In genomic region chr1:145859491-145860159, GRCh38 we compare ENCODE assay signal across 1 cellular context.
TF ChIP-seq lines count a peak whose summit lies in the region.

No MANE protein-coding gene starts in this region.

TF ChIP-seq in K562, 482 proteins besides CTCF, POLR2A, EP300 and RAD21 (continues in another document):
- TF ChIP-seq ZNF589 (CRISPR knock-in tag; IDR thresholded peaks at IDR 0.05; ENCODE audit: low read depth) (0 out of 2 replicates have a peak, but pooled peaks have one; percentile 10), ZNF609 (CRISPR knock-in tag; IDR thresholded peaks at IDR 0.05; ENCODE audit: borderline replicate concordance) (no peak), MAZ (CRISPR knock-in tag; conservative IDR thresholded peaks at IDR 0.05 in 1 of 2, IDR thresholded peaks at IDR 0.05 in 1 of 2) (peak in 1 of 2 experiments; percentile 20; a peak in 1 of 4 replicates), CTCFL (IDR thresholded peaks at IDR 0.05; ENCODE audit: borderline replicate concordance, insufficient read depth, low read depth, low read length, poor library complexity, severe bottlenecking) (no peak), SRSF7 (optimal IDR thresholded peaks at IDR 0.05; ENCODE audit: low read depth, low read length) (no peak), PML (IDR thresholded peaks at IDR 0.05; ENCODE audit: low read length) (no peak), ZNF511 (CRISPR knock-in tag; IDR thresholded peaks at IDR 0.05) (peak; percentile 37; the same call in 1 of the 2 replicates), GTF2E2 (tag; IDR thresholded peaks at IDR 0.05) (peak; percentile 33; the same call in 1 of the 2 replicates), HLTF (IDR thresholded peaks at IDR 0.05) (no peak), CXXC5 (CRISPR knock-in tag; IDR thresholded peaks at IDR 0.05) (peak; percentile 63), SUPT5H (IDR thresholded peaks at IDR 0.05) (peak; percentile 69; the same call in 1 of the 2 replicates), HDAC2 (IDR thresholded peaks at IDR 0.05) (0 out of 2 replicates have a peak, but pooled peaks have one; percentile 25), ZNF717 (CRISPR knock-in tag; IDR thresholded peaks at IDR 0.05) (no peak), CCNT2 (IDR thresholded peaks at IDR 0.05; ENCODE audit: borderline replicate concordance, extremely low read depth, insufficient read length, low read depth, low read length) (peak; percentile 77), CHAMP1 (IDR thresholded peaks at IDR 0.05) (no peak), RBFOX2 (IDR thresholded peaks at IDR 0.05; ENCODE audit: low read depth, low read length) (peak; percentile 78), HDAC1 (IDR thresholded peaks at IDR 0.05) (peak in 1 of 2 experiments; percentile 42; a peak in 1 of 4 replicates), SIRT6 (IDR thresholded peaks at IDR 0.05; ENCODE audit: low read depth, low read length) (no peak), TAF9B (IDR thresholded peaks at IDR 0.05; ENCODE audit: partially characterized antibody) (no peak), SOX6 (IDR thresholded peaks at IDR 0.05) (0 out of 2 replicates have a peak, but pooled peaks have one; percentile 13), THAP12 (CRISPR knock-in tag; IDR thresholded peaks at IDR 0.05) (peak; percentile 61; the same call in 1 of the 2 replicates), CBX2 (IDR thresholded peaks at IDR 0.05; ENCODE audit: insufficient read depth, low read length, poor library complexity, severe bottlenecking) (no peak), SIN3A (IDR thresholded peaks at IDR 0.05; ENCODE audit: borderline replicate concordance in 2 of 2, control insufficient read depth in 1 of 2, low read depth in 2 of 2, low read length in 2 of 2) (peak; percentile 30 to 61; a peak in 3 of 4 replicates), CEBPG (CRISPR knock-in tag; IDR thresholded peaks at IDR 0.05) (no peak), CEBPG (tag; conservative IDR thresholded peaks at IDR 0.05 in 1 of 2, IDR thresholded peaks at IDR 0.05 in 1 of 2) (no peak), TBL1XR1 (IDR thresholded peaks at IDR 0.05; ENCODE audit: low read length in 2 of 2) (peak in 1 of 2 experiments; percentile 4; a peak in 1 of 4 replicates), HMGN3 (IDR thresholded peaks at IDR 0.05; ENCODE audit: borderline replicate concordance, extremely low read depth, insufficient read length, low read depth, low read length) (peak; percentile 86), TOE1 (IDR thresholded peaks at IDR 0.05; ENCODE audit: borderline replicate concordance) (no peak), TOE1 (CRISPR knock-in tag; IDR thresholded peaks at IDR 0.05; ENCODE audit: borderline replicate concordance, low read depth) (no peak), TEAD1 (CRISPR knock-in tag; IDR thresholded peaks at IDR 0.05) (peak in 1 of 2 experiments; percentile 59; a peak in 1 of 4 replicates), E2F1 (CRISPR knock-in tag; IDR thresholded peaks at IDR 0.05) (0 out of 2 replicates have a peak, but pooled peaks have one; percentile 39), UBTF (IDR thresholded peaks at IDR 0.05; ENCODE audit: borderline replicate concordance in 1 of 2, low read depth in 2 of 2, low read length in 2 of 2) (peak; percentile 50 to 90; a peak in 2 of 4 replicates), MAX (CRISPR knock-in tag; IDR thresholded peaks at IDR 0.05) (peak; percentile 39; the same call in 1 of the 2 replicates), E2F3 (CRISPR knock-in tag; IDR thresholded peaks at IDR 0.05) (0 out of 2 replicates have a peak, but pooled peaks have one; percentile 7), REST (CRISPR knock-in tag; IDR thresholded peaks at IDR 0.05; ENCODE audit: low read depth) (0 out of 2 replicates have a peak, but pooled peaks have one; percentile 16), TGIF2 (CRISPR knock-in tag; IDR thresholded peaks at IDR 0.05) (peak; percentile 42; the same call in 1 of the 2 replicates), MCM5 (IDR thresholded peaks at IDR 0.05; ENCODE audit: low read depth) (no peak)
